Comparison of ENCODE assay signal across 10 cellular contexts in genomic region chr12:15880721-15881120, GRCh38. TPM values are rescaled to one million over a fixed set of nuclear protein-coding genes. Genes with fewer than 3 reads are reported as not detected.
DNase-seq lines count a peak whose midpoint lies in the region; ATAC-seq and TF ChIP-seq lines count a peak whose summit lies in the region.
"Had no signal": no experiment of that assay in that cellular context is flagged by ENCODE, and none has a peak within 500 bp of the region (broad histone marks: within the 10 kb centered on the region; RNA-seq: fewer than 3 reads in every experiment).

No MANE protein-coding gene starts in this region.

- H3K36me3 ChIP-seq in CD4-positive, alpha-beta memory T cell (ENCODE audit: insufficient read depth, low read length) = no peaks in the 10 kb centered on the region
- no peaks in the 10 kb centered on the region for H3K36me3 ChIP-seq in GM23248 (ENCODE audit: low read depth)
- H3K36me3 ChIP-seq in PC-9 (ENCODE audit: low read depth) = 0 out of 2 replicates have a peak, but pooled peaks cover 8% of the 10 kb centered on the region
- H3K36me3 ChIP-seq: adrenal gland had no signal

- peak overlapping the region in 6 of 7 donors; percentile 63 to 100 (median 86) for H3K27ac Mint-ChIP-seq in CD4-positive, alpha-beta memory T cell

- H3K4me1 ChIP-seq in CD4-positive, alpha-beta memory T cell (ENCODE audit: insufficient read depth, low read length) = peaks cover 35% of the 10 kb centered on the region
- H3K4me1 ChIP-seq in GM23248 (ENCODE audit: insufficient read depth) (peaks cover 5% of the 10 kb centered on the region; the same call in 1 of the 2 replicates), PC-9 (replicated peaks; ENCODE audit: insufficient read depth) (peaks cover 27% of the 10 kb centered on the region)

- no peak overlapping the region for H3K27ac ChIP-seq in CD4-positive, alpha-beta memory T cell (ENCODE audit: low read depth, low read length)
- peak overlapping the region; percentile 99 for H3K27ac ChIP-seq in GM23248
- no peak overlapping the region for H3K27ac ChIP-seq in PC-9

- POLR2A ChIA-PET in CD4-positive, alpha-beta memory T cell (lab: Charles Lee; ENCODE audit: partially characterized antibody) = interaction anchor here (2.7 kb wide), 1 partner anchor 30 kb away, joined by 23 read pairs; the partner anchor contains the start of gene DERA
- POLR2A ChIA-PET in PC-9 (lab: Charles Lee; ENCODE audit: unreplicated experiment) = no interaction called here

- intact Hi-C loops in CD4-positive, alpha-beta memory T cell (cut with micrococcal nuclease) = loop anchor here (10.0 kb wide), 1 partner anchor 916 kb away; the partner anchor contains the start of gene ARHGDIB
- intact Hi-C loops in PC-9 (cut with micrococcal nuclease; ENCODE audit: unreplicated experiment) = loop anchor here (10.0 kb wide), 1 partner anchor 1106 kb away; a partner anchor contains a TSS

- in situ Hi-C loops in GM23248 (cut with MboI) = no loop called here

- H3K4me3 ChIP-seq in CD4-positive, alpha-beta memory T cell (ENCODE audit: low read length in 2 of 2) = no peak overlapping the region
- H3K4me3 ChIP-seq in GM23248 = peak overlapping the region; percentile 97
- peak overlapping the region; percentile 88; the same call in 1 of the 2 replicates for H3K4me3 ChIP-seq in PC-9

- H3K9me3 ChIP-seq in CD4-positive, alpha-beta memory T cell (ENCODE audit: control insufficient read depth in 1 of 2, low read length in 2 of 2) = no peaks in the 10 kb centered on the region
- H3K9me3 ChIP-seq in GM23248 (ENCODE audit: low read depth) = no peaks in the 10 kb centered on the region
- H3K9me3 ChIP-seq in PC-9 (ENCODE audit: insufficient read depth, low read depth) = no peaks in the 10 kb centered on the region
- H3K9me3 ChIP-seq: adrenal gland had no signal

- H3K9ac ChIP-seq in GM23248 = peak overlapping the region; percentile 100; the same call in 1 of the 2 replicates

- H3K4me3 Mint-ChIP-seq in CD4-positive, alpha-beta memory T cell = peak overlapping the region; percentile 19 to 98 (median 49)

- WGBS in GM23248 (ENCODE audit: low coverage in 1 of 2, low lambda C conversion rate in 2 of 2, missing lambda C conversion rate in 2 of 2), 2 experiments = 53 to 60% methylated on average over 3 of the region's 3 CpGs

- no peaks in the 10 kb centered on the region for H3K27me3 ChIP-seq in CD4-positive, alpha-beta memory T cell (ENCODE audit: insufficient read depth, low read length)
- no peaks in the 10 kb centered on the region for H3K27me3 ChIP-seq in GM23248 (replicated peaks; ENCODE audit: insufficient read depth)
- H3K27me3 ChIP-seq in PC-9 (ENCODE audit: insufficient read depth, low read depth) = no peaks in the 10 kb centered on the region
- H3K27me3 ChIP-seq: adrenal gland had no signal

- H3K27me3 Mint-ChIP-seq in CD4-positive, alpha-beta memory T cell = peaks cover 0 to 3% of the 10 kb centered on the region in 2 donors

- H3K4me2 ChIP-seq in GM23248 (ENCODE audit: unreplicated experiment) (peak overlapping the region; percentile 80), PC-9 (peak overlapping the region; percentile 96)

- peak overlapping the region; percentile 95 for H2AFZ ChIP-seq in GM23248
- peak overlapping the region; percentile 35; the same call in 1 of the 2 replicates for H2AFZ ChIP-seq in PC-9

- no peak for TF ChIP-seq POLR2A in erythroblast (IDR thresholded peaks at IDR 0.05; ENCODE audit: low read length)

- TF ChIP-seq CTCF in PC-9 (conservative IDR thresholded peaks at IDR 0.05) = no peak

- no peak for ATAC-seq in HG03442 (IDR thresholded peaks at IDR 0.05; ENCODE audit: unreplicated experiment)
- no peak for ATAC-seq in GM21825 (IDR thresholded peaks at IDR 0.05; ENCODE audit: unreplicated experiment)

- no peaks in the 10 kb centered on the region for H4K20me1 ChIP-seq in GM23248 (ENCODE audit: insufficient read depth)
- peaks cover 28% of the 10 kb centered on the region for H4K20me1 ChIP-seq in PC-9 (ENCODE audit: insufficient read depth)

- peaks cover 24 to 50% (median 38%) of the 10 kb centered on the region in 4 donors for H3K4me1 Mint-ChIP-seq in CD4-positive, alpha-beta memory T cell

- BruUV-seq in PC-9 (replicated peaks; lab: Mats Ljungman, UMichigan) = no TSS peak

- H3K9me2 ChIP-seq in GM23248 (ENCODE audit: insufficient read depth) (no peaks in the 10 kb centered on the region), PC-9 (ENCODE audit: insufficient read depth) (no peaks in the 10 kb centered on the region)

- H3K79me2 ChIP-seq in GM23248 (ENCODE audit: insufficient read depth) = peaks cover 35% of the 10 kb centered on the region
- H3K79me2 ChIP-seq in PC-9 (ENCODE audit: low read depth) = peaks cover 39% of the 10 kb centered on the region

- H3F3A ChIP-seq in GM23248 (ENCODE audit: insufficient read depth) = peaks cover 24% of the 10 kb centered on the region; the same call in 1 of the 2 replicates
- peaks cover 15% of the 10 kb centered on the region; the same call in 1 of the 2 replicates for H3F3A ChIP-seq in PC-9 (ENCODE audit: insufficient read depth, low read depth)

- peaks cover 5 to 33% of the 10 kb centered on the region in 2 donors for H3K36me3 Mint-ChIP-seq in CD4-positive, alpha-beta memory T cell

- no peak for DNase-seq in CD4-positive, alpha-beta memory T cell
- DNase-seq in GM23248 (peak; percentile 34), PC-9 (no peak), erythroblast (lab: John Stamatoyannopoulos, UW) (peak; percentile 22 to 42), UCSD-AML1 (lab: John Stamatoyannopoulos, UW; ENCODE audit: unreplicated experiment) (no peak), hypothalamus (lab: John Stamatoyannopoulos, UW) (no peak)
- DNase-seq: adrenal gland, DMS 273 treated with DMSO at 0.1 percent for 48 hours had no signal

- CTCF ChIA-PET in CD4-positive, alpha-beta memory T cell (lab: Charles Lee; ENCODE audit: partially characterized antibody) = no interaction called here
- CTCF ChIA-PET in PC-9 (lab: Charles Lee) = no interaction called here

- peaks cover 0 to 2% (median 0%) of the 10 kb centered on the region in 8 donors for H3K9me3 Mint-ChIP-seq in CD4-positive, alpha-beta memory T cell

RNA-seq across cellular contexts. Expression of gene STRAP, which starts 1.5 kb away (rescaled TPM):
- total RNA-seq in CD4-positive, alpha-beta memory T cell = 10 to 100 TPM; 46.1 to 49.1 TPM
- polyA plus RNA-seq in CD4-positive, alpha-beta memory T cell = 100 to 1,000 TPM; 112 to 159 TPM
- total RNA-seq in GM23248 (2014; rRNA removed; shearing (Covaris generic)) = 94.1 and 128 TPM in 2 replicates
- 284 and 294 TPM in 2 replicates for polyA plus RNA-seq in GM23248 (2016; fragmentation: Nextera tagmentation; extraction: Ambion mirVana)
- total RNA-seq in PC-9 (2021) = 164 and 205 TPM in 2 replicates

RNA-seq across cellular contexts. Expression of gene DERA, which starts 30.4 kb away (rescaled TPM):
- total RNA-seq in CD4-positive, alpha-beta memory T cell = 10 to 100 TPM; 11.2 to 11.4 TPM
- polyA plus RNA-seq in CD4-positive, alpha-beta memory T cell = 10 to 100 TPM; 25.5 to 52.2 TPM
- 43.6 and 47.3 TPM in 2 replicates for total RNA-seq in GM23248 (2014; rRNA removed; shearing (Covaris generic))
- polyA plus RNA-seq in GM23248 (2016; fragmentation: Nextera tagmentation; extraction: Ambion mirVana) = 70.5 and 71.3 TPM in 2 replicates
- 67.3 and 67.6 TPM in 2 replicates for total RNA-seq in PC-9 (2021)

Comparison
In these comparisons a context has a peak if more than half of its experiments do, and no peak if none do; other contexts are left out.
1. DNase-seq: peak in GM23248 (single experiment) and erythroblast (2 of 2); none in CD4-positive, alpha-beta memory T cell (0 of 5), PC-9 (0 of 2), UCSD-AML1 (single experiment) and hypothalamus (0 of 51).
2. H3K4me3 ChIP-seq: peak in GM23248 (single experiment) and PC-9 (single experiment); none in CD4-positive, alpha-beta memory T cell (0 of 2).